8 cellular contexts compared by ENCODE assay signal in the genomic region with DNA sequence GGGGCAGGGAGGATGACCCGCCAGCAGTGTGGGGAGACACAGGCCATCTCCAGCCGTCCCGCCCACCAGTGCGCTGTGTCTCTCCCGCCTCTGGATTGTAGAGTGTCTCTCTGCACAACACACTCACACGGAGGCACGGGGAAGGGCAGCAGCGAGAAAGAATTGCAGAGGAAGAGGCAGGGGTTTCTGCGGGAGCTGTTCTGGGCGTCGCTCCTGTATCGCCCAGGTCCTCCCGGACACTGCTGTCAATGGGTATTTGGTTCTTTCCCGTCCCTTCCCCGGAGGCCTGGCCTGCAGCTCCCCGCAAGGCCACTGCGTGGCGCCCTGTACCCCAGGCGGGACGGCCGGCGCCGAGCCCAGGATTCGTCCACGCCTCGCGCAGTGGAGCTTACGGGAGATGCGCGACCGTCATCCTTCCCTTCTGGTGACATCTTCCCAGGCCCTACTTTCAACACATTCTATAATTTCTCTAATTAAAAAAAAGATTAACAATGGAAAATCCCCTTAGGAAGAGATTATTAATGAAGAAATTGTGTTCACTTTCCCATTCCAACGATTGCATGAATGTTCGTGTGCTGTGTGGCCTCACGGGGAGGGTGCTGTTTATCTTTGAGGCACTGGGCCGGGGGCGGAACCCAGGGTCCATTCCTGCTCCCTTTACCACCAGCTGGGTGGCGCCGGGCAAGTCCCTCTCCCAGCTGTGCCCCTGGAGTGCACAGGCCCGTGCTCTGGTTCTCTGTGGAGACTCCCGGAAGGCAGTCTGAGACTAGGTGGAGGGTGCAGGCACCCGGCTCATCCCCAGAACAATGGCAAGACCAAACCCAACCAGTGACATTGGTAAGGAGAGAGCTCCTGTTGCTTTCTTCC.
DNase-seq lines count a peak whose midpoint lies in the region; ATAC-seq and TF ChIP-seq lines count a peak whose summit lies in the region.

No MANE protein-coding gene starts in this region.

- intact Hi-C loops in Right ventricle myocardium inferior (cut with DNase I): no loop called here

- CTCF ChIA-PET in RWPE1 (lab: Yijun Ruan, JAX): interaction anchor here (0.6 to 1.1 kb wide), 2 partner anchors 230 to 1138 kb away, joined by 3 to 8 read pairs; no protein-coding TSS in a partner anchor

- H3K4me1 ChIP-seq in right atrium auricular region: no peaks in the 10 kb centered on the region

- POLR2A ChIA-PET in RWPE1 (lab: Yijun Ruan, JAX; ENCODE audit: low non-redundant PET): no interaction called here

- no peaks in the 10 kb centered on the region for H3K36me3 ChIP-seq in right atrium auricular region

- TF ChIP-seq CTCF in right atrium auricular region (IDR thresholded peaks at IDR 0.05) (peak in 1 of 2 donors; percentile 49), RWPE1 (conservative IDR thresholded peaks at IDR 0.05; ENCODE audit: low read depth) (0 out of 2 replicates have a peak, but pooled peaks have one; percentile 10)

- peaks cover 0 to 5% of the 10 kb centered on the region in 2 donors for H3K27me3 ChIP-seq in right atrium auricular region

- no peak for ATAC-seq in Right ventricle myocardium inferior
- no peak for ATAC-seq in stimulated activated naive CD8-positive, alpha-beta T cell treated with anti-CD3 and anti-CD28 coated beads, Interleukin-15, Interleukin-2, amounts not matched to agents 100 U/mL and 50 U/mL, for 24 hours
- no peak for ATAC-seq in GM19351 (IDR thresholded peaks at IDR 0.05; ENCODE audit: unreplicated experiment)

- H3K27ac ChIP-seq in right atrium auricular region (no peak overlapping the region), RWPE1 (no peak overlapping the region)

- peak; percentile 67 for DNase-seq in Right ventricle myocardium inferior (ENCODE audit: missing footprints)
- no peak for DNase-seq in right atrium auricular region (ENCODE audit: low spot score)
- DNase-seq in RWPE1 (ENCODE audit: low spot score): peak; percentile 9
- peak in 26 of 51 donors; percentile 1 to 66 (median 15) for DNase-seq in hypothalamus (lab: John Stamatoyannopoulos, UW)
- DNase-seq in stimulated activated naive CD8-positive, alpha-beta T cell treated with anti-CD3 and anti-CD28 coated beads, Interleukin-15, Interleukin-2, amounts not matched to agents 100 U/mL and 50 U/mL, for 24 hours: peak; percentile 29
- DNase-seq in SHP77 treated with DMSO at 0.1 percent for 48 hours (lab: John Stamatoyannopoulos, UW): no peak
- no peak for DNase-seq in NCI-H1092 treated with DMSO at 0.1 percent for 48 hours (lab: John Stamatoyannopoulos, UW)

- no peaks in the 10 kb centered on the region for H3K9me3 ChIP-seq in right atrium auricular region

- H3K4me3 ChIP-seq in right atrium auricular region: no peak overlapping the region

Comparison
In these comparisons a context has a peak if more than half of its experiments do, and no peak if none do; other contexts are left out.
1. DNase-seq: peak in Right ventricle myocardium inferior (single experiment), RWPE1 (single experiment), hypothalamus (26 of 51) and stimulated activated naive CD8-positive, alpha-beta T cell treated with anti-CD3 and anti-CD28 coated beads, Interleukin-15, Interleukin-2, amounts not matched to agents 100 U/mL and 50 U/mL, for 24 hours (single experiment); none in right atrium auricular region (single experiment), SHP77 treated with DMSO at 0.1 percent for 48 hours (single experiment) and NCI-H1092 treated with DMSO at 0.1 percent for 48 hours (single experiment).